In the genomic region with DNA sequence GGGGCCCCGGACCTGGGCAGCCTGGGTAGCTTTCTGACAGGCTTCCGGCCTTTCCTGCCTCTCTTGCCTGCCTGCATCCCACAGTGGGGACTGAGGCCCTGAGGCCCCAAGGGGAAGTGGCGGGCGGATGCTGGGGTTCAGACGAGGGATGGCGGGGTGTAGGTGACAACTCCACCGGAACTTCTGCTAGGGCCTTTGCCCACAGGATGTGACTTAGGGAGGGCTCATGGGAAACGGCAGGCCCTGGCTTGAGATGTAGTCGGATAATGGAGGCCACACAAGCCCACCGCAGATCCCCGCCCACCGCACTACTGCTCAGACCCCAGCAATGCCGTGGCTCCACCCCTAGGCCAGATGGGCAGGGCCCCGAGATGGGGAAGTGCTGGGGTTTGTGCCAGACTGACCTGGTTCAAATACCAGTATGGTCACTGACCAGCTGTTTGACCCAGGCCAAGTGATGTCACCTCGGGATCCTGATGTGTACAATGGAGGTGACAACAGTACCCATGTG, we compare ENCODE assay signal across 8 cellular contexts. TPM values are rescaled to one million over a fixed set of nuclear protein-coding genes. Genes with fewer than 3 reads are reported as not detected.
DNase-seq lines count a peak whose midpoint lies in the region; ATAC-seq and TF ChIP-seq lines count a peak whose summit lies in the region.
"Had no signal": no experiment of that assay in that cellular context is flagged by ENCODE, and none has a peak within 500 bp of the region (broad histone marks: within the 10 kb centered on the region; RNA-seq: fewer than 3 reads in every experiment).

No MANE protein-coding gene starts in this region.

- ATAC-seq in lower lobe of right lung: peak in 1 of 2 donors; percentile 17
- peak; percentile 41 for ATAC-seq in stimulated activated naive CD8-positive, alpha-beta T cell treated with anti-CD3 and anti-CD28 coated beads, Interleukin-15, amount 100 ng/mL, for 72 hours
- ATAC-seq: Panc1 had no signal

- peak; percentile 76 for DNase-seq in activated T-helper 2 cell treated with anti-CD3 and anti-CD28 coated beads, Interferon-gamma antibody, Interleukin-2, Interleukin-4, amounts not matched to agents 10 μg/mL and 5 μg/mL and 100 μg/mL, durations not matched to agents 14 hours and 24 hours and 36 hours (ENCODE audit: low spot score)
- DNase-seq in lower lobe of right lung (peak; percentile 84), RPMI8226 (no peak), cerebellum (ENCODE audit: low spot score) (no peak), endodermal cell (no peak)
- peak; percentile 76 to 89 for DNase-seq in stimulated activated naive CD8-positive, alpha-beta T cell treated with anti-CD3 and anti-CD28 coated beads, Interleukin-15, amount 100 ng/mL, for 72 hours

- peaks cover 57% of the 10 kb centered on the region for H3K4me1 Mint-ChIP-seq in activated T-helper 2 cell treated with anti-CD3 and anti-CD28 coated beads, Interferon-gamma antibody, Interleukin-2, Interleukin-4, amounts not matched to agents 10 μg/mL and 5 μg/mL and 100 μg/mL, durations not matched to agents 14 hours and 24 hours and 36 hours (ENCODE audit: low read depth)
- H3K4me1 Mint-ChIP-seq in stimulated activated naive CD8-positive, alpha-beta T cell treated with anti-CD3 and anti-CD28 coated beads, Interleukin-15, amount 100 ng/mL, for 72 hours: peaks cover 80% of the 10 kb centered on the region
- H3K4me1 Mint-ChIP-seq in endodermal cell: peaks cover 6% of the 10 kb centered on the region

- H3K9me3 Mint-ChIP-seq in activated T-helper 2 cell treated with anti-CD3 and anti-CD28 coated beads, Interferon-gamma antibody, Interleukin-2, Interleukin-4, amounts not matched to agents 10 μg/mL and 5 μg/mL and 100 μg/mL, durations not matched to agents 14 hours and 24 hours and 36 hours: no peaks in the 10 kb centered on the region
- no peaks in the 10 kb centered on the region for H3K9me3 Mint-ChIP-seq in stimulated activated naive CD8-positive, alpha-beta T cell treated with anti-CD3 and anti-CD28 coated beads, Interleukin-15, amount 100 ng/mL, for 72 hours
- no peaks in the 10 kb centered on the region for H3K9me3 Mint-ChIP-seq in endodermal cell

- 89 to 96% methylated on average over 9 to 15 of the region's 15 CpGs for WGBS in endodermal cell (ENCODE audit: insufficient coverage in 1 of 2, insufficient read length in 1 of 2), 2 experiments

- TF ChIP-seq POLR2A in Raji (IDR thresholded peaks at IDR 0.05; ENCODE audit: insufficient read depth, low read depth, low read length): peak; percentile 30; the same call in 1 of the 2 replicates

- intact Hi-C loops in activated T-helper 2 cell treated with anti-CD3 and anti-CD28 coated beads, Interferon-gamma antibody, Interleukin-2, Interleukin-4, amounts not matched to agents 10 μg/mL and 5 μg/mL and 100 μg/mL, durations not matched to agents 14 hours and 24 hours and 36 hours (cut with micrococcal nuclease): loop anchor here (1.0 kb wide), 1 partner anchor 19 kb away; a partner anchor contains a TSS
- intact Hi-C loops in lower lobe of right lung (cut with DNase I): no loop called here

- H3K36me3 ChIP-seq in lower lobe of right lung (peaks cover 15% of the 10 kb centered on the region), endodermal cell (ENCODE audit: control insufficient read depth, insufficient read depth, low read length) (peaks cover 15% of the 10 kb centered on the region)

- no peaks in the 10 kb centered on the region for H3K27me3 Mint-ChIP-seq in activated T-helper 2 cell treated with anti-CD3 and anti-CD28 coated beads, Interferon-gamma antibody, Interleukin-2, Interleukin-4, amounts not matched to agents 10 μg/mL and 5 μg/mL and 100 μg/mL, durations not matched to agents 14 hours and 24 hours and 36 hours (ENCODE audit: low read depth)
- H3K27me3 Mint-ChIP-seq in stimulated activated naive CD8-positive, alpha-beta T cell treated with anti-CD3 and anti-CD28 coated beads, Interleukin-15, amount 100 ng/mL, for 72 hours: no peaks in the 10 kb centered on the region
- no peaks in the 10 kb centered on the region for H3K27me3 Mint-ChIP-seq in endodermal cell (ENCODE audit: insufficient read depth)

- peak overlapping the region; percentile 95 for H3K27ac ChIP-seq in lower lobe of right lung
- no peak overlapping the region for H3K27ac ChIP-seq in endodermal cell (ENCODE audit: low read depth, low read length)

- peaks cover 81% of the 10 kb centered on the region for H3K4me1 ChIP-seq in lower lobe of right lung
- H3K4me1 ChIP-seq in endodermal cell (ENCODE audit: control insufficient read depth, insufficient read depth, low read length): no peaks in the 10 kb centered on the region

- H3K4me3 ChIP-seq in lower lobe of right lung: no peak overlapping the region
- H3K4me3 ChIP-seq in endodermal cell (ENCODE audit: low read length): no peak overlapping the region

- TF ChIP-seq CTCF in lower lobe of right lung (IDR thresholded peaks at IDR 0.05) (no peak), endodermal cell (conservative IDR thresholded peaks at IDR 0.05) (no peak)

- H3K9me3 ChIP-seq in lower lobe of right lung (no peaks in the 10 kb centered on the region), endodermal cell (ENCODE audit: control insufficient read depth, low read length) (no peaks in the 10 kb centered on the region)

- H3K27me3 ChIP-seq in lower lobe of right lung (ENCODE audit: low read depth): no peaks in the 10 kb centered on the region
- H3K27me3 ChIP-seq in endodermal cell (ENCODE audit: control insufficient read depth, insufficient read depth, low read length, poor library complexity, severe bottlenecking): no peaks in the 10 kb centered on the region

- H3K4me3 Mint-ChIP-seq in activated T-helper 2 cell treated with anti-CD3 and anti-CD28 coated beads, Interferon-gamma antibody, Interleukin-2, Interleukin-4, amounts not matched to agents 10 μg/mL and 5 μg/mL and 100 μg/mL, durations not matched to agents 14 hours and 24 hours and 36 hours (ENCODE audit: low read depth): peak overlapping the region; percentile 73
- peak overlapping the region; percentile 82 to 91 for H3K4me3 Mint-ChIP-seq in stimulated activated naive CD8-positive, alpha-beta T cell treated with anti-CD3 and anti-CD28 coated beads, Interleukin-15, amount 100 ng/mL, for 72 hours
- H3K4me3 Mint-ChIP-seq in endodermal cell: no peak overlapping the region

- no peak overlapping the region for H3K9ac ChIP-seq in endodermal cell (ENCODE audit: extremely low read depth, low read length, poor library complexity, severe bottlenecking)

- H3K27ac Mint-ChIP-seq in activated T-helper 2 cell treated with anti-CD3 and anti-CD28 coated beads, Interferon-gamma antibody, Interleukin-2, Interleukin-4, amounts not matched to agents 10 μg/mL and 5 μg/mL and 100 μg/mL, durations not matched to agents 14 hours and 24 hours and 36 hours: peak overlapping the region; percentile 97
- peak overlapping the region; percentile 98 to 99 for H3K27ac Mint-ChIP-seq in stimulated activated naive CD8-positive, alpha-beta T cell treated with anti-CD3 and anti-CD28 coated beads, Interleukin-15, amount 100 ng/mL, for 72 hours
- no peak overlapping the region for H3K27ac Mint-ChIP-seq in endodermal cell

- peaks cover 22% of the 10 kb centered on the region for H3K36me3 Mint-ChIP-seq in activated T-helper 2 cell treated with anti-CD3 and anti-CD28 coated beads, Interferon-gamma antibody, Interleukin-2, Interleukin-4, amounts not matched to agents 10 μg/mL and 5 μg/mL and 100 μg/mL, durations not matched to agents 14 hours and 24 hours and 36 hours (ENCODE audit: low read depth)
- H3K36me3 Mint-ChIP-seq in endodermal cell (ENCODE audit: low read depth): peaks cover 15% of the 10 kb centered on the region

RNA-seq across cellular contexts. Expression of a gene that starts 2.7 kb away (rescaled TPM):
- 98.1 and 99.8 TPM in 2 replicates for total RNA-seq in activated T-helper 2 cell treated with anti-CD3 and anti-CD28 coated beads, Interferon-gamma antibody, Interleukin-2, Interleukin-4, amounts not matched to agents 10 μg/mL and 5 μg/mL and 100 μg/mL, durations not matched to agents 14 hours and 24 hours and 36 hours
- 96.2 TPM for total RNA-seq in lower lobe of right lung
- 38.9 TPM for total RNA-seq in cerebellum
- total RNA-seq in endodermal cell: 100 to 1,000 TPM in 1 of 2 donors, 10 to 100 TPM in 1; 97.1 to 101 TPM
- polyA plus RNA-seq in endodermal cell (2013, experiment 1 of 2): 58.2 TPM
- polyA plus RNA-seq in endodermal cell (2013, experiment 2 of 2): 58.0 TPM

RNA-seq across cellular contexts. Expression of a gene that starts 4.7 kb away (rescaled TPM):
- total RNA-seq in activated T-helper 2 cell treated with anti-CD3 and anti-CD28 coated beads, Interferon-gamma antibody, Interleukin-2, Interleukin-4, amounts not matched to agents 10 μg/mL and 5 μg/mL and 100 μg/mL, durations not matched to agents 14 hours and 24 hours and 36 hours: 23.6 and 25.1 TPM in 2 replicates
- total RNA-seq in lower lobe of right lung: 59.4 TPM
- total RNA-seq in cerebellum: 8.5 TPM
- total RNA-seq in endodermal cell: 1 to 10 TPM in 1 of 2 donors, under 1 TPM in 1; 0.77 to 1.4 TPM
- polyA plus RNA-seq in endodermal cell (2013, experiment 1 of 2): 5.3 TPM
- 5.3 TPM for polyA plus RNA-seq in endodermal cell (2013, experiment 2 of 2)

RNA-seq across cellular contexts. Expression of a gene that starts 19.5 kb away (rescaled TPM):
- total RNA-seq in activated T-helper 2 cell treated with anti-CD3 and anti-CD28 coated beads, Interferon-gamma antibody, Interleukin-2, Interleukin-4, amounts not matched to agents 10 μg/mL and 5 μg/mL and 100 μg/mL, durations not matched to agents 14 hours and 24 hours and 36 hours: 116 and 137 TPM in 2 replicates
- total RNA-seq in lower lobe of right lung (55.4 TPM), cerebellum (20.3 TPM), endodermal cell (10 to 100 TPM; 75.2 to 76.4 TPM)
- polyA plus RNA-seq in endodermal cell (2013, experiment 1 of 2): 46.4 TPM
- 42.8 TPM for polyA plus RNA-seq in endodermal cell (2013, experiment 2 of 2)

RNA-seq across cellular contexts. Expression of a gene that starts 48.1 kb away (rescaled TPM):
- 20.2 and 20.6 TPM in 2 replicates for total RNA-seq in activated T-helper 2 cell treated with anti-CD3 and anti-CD28 coated beads, Interferon-gamma antibody, Interleukin-2, Interleukin-4, amounts not matched to agents 10 μg/mL and 5 μg/mL and 100 μg/mL, durations not matched to agents 14 hours and 24 hours and 36 hours
- total RNA-seq in lower lobe of right lung (16.5 TPM), cerebellum (8.3 TPM), endodermal cell (10 to 100 TPM; 15.7 to 16.7 TPM)
- polyA plus RNA-seq in endodermal cell (2013, experiment 1 of 2): 19.2 TPM
- 15.7 TPM for polyA plus RNA-seq in endodermal cell (2013, experiment 2 of 2)

Comparison
In these comparisons a context has a peak if more than half of its experiments do, and no peak if none do; other contexts are left out.
1. DNase-seq: peak in activated T-helper 2 cell treated with anti-CD3 and anti-CD28 coated beads, Interferon-gamma antibody, Interleukin-2, Interleukin-4, amounts not matched to agents 10 μg/mL and 5 μg/mL and 100 μg/mL, durations not matched to agents 14 hours and 24 hours and 36 hours (single experiment), lower lobe of right lung (single experiment) and stimulated activated naive CD8-positive, alpha-beta T cell treated with anti-CD3 and anti-CD28 coated beads, Interleukin-15, amount 100 ng/mL, for 72 hours (2 of 2); none in RPMI8226 (single experiment), cerebellum (single experiment) and endodermal cell (single experiment).